Comparison of ENCODE assay signal across 10 cellular contexts in the genomic region with DNA sequence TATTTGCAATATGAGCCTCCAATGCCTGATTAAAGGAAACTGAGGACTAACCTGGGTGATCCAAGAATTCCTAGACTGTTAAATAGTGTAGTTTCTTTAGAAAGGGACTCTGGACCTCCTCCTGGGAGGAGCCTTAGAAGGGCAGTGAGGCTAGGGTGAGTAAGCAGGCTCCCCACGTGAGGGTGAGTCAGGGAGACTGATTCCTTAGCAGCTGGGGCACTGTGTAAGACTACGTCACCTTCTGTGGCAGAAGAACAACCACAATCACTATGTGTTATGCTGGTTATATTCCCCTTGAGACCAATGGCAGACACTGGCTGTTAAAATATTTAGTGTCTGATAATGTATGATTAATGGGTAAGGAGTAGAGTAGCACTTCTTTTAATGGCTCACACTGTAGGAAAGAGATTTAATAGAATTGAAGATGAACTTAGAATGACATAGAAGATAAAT. TPM values are rescaled to one million over a fixed set of nuclear protein-coding genes. Genes with fewer than 3 reads are reported as not detected.
DNase-seq lines count a peak whose midpoint lies in the region; ATAC-seq, FAIRE-seq and TF ChIP-seq lines count a peak whose summit lies in the region.
"Had no signal": no experiment of that assay in that cellular context is flagged by ENCODE, and none has a peak within 500 bp of the region (broad histone marks: within the 10 kb centered on the region; RNA-seq: fewer than 3 reads in every experiment).

No MANE protein-coding gene starts in this region.

- peaks cover 15% of the 10 kb centered on the region for H3K4me1 Mint-ChIP-seq in activated T-cell treated with anti-CD3 and anti-CD28 coated beads, Interleukin-2, amount 50 U/mL, for 72 hours (ENCODE audit: low read depth)

- no peaks in the 10 kb centered on the region for H3K36me3 Mint-ChIP-seq in activated T-cell treated with anti-CD3 and anti-CD28 coated beads, Interleukin-2, amount 50 U/mL, for 72 hours (ENCODE audit: insufficient read depth in 2 of 2)

- no peak for FAIRE-seq in kidney (lab: Jason Lieb, UNC)

- intact Hi-C loops in kidney (cut with DNase I) = no loop called here

- H3K4me1 ChIP-seq in HUES6 (ENCODE audit: control insufficient read depth, insufficient read depth, low read length) = peaks cover 15% of the 10 kb centered on the region
- no peaks in the 10 kb centered on the region for H3K4me1 ChIP-seq in kidney (ENCODE audit: control insufficient read depth in 1 of 2, insufficient read depth in 1 of 2, low read depth in 1 of 2, low read length in 2 of 2)
- H3K4me1 ChIP-seq: right lobe of liver had no signal

- no peak for TF ChIP-seq CTCF in kidney (IDR thresholded peaks at IDR 0.05; ENCODE audit: borderline replicate concordance, extremely low read depth, insufficient read depth)

- H3K27ac ChIP-seq in HUES6 (ENCODE audit: low read depth, low read length) = no peak overlapping the region
- no peak overlapping the region for H3K27ac ChIP-seq in kidney (ENCODE audit: low read depth in 2 of 2, low read length in 2 of 2)
- H3K27ac ChIP-seq: right lobe of liver had no signal

- H3K4me3 Mint-ChIP-seq in activated T-cell treated with anti-CD3 and anti-CD28 coated beads, Interleukin-2, amount 50 U/mL, for 72 hours = peak overlapping the region in 1 of 2 donors; percentile 9

- H3K4me3 ChIP-seq in HUES6 (ENCODE audit: low read depth, low read length) = no peak overlapping the region
- no peak overlapping the region for H3K4me3 ChIP-seq in kidney (ENCODE audit: low read length in 2 of 2)
- H3K4me3 ChIP-seq: right lobe of liver had no signal

- no peak overlapping the region for H3K27ac Mint-ChIP-seq in activated T-cell treated with anti-CD3 and anti-CD28 coated beads, Interleukin-2, amount 50 U/mL, for 72 hours

- peak; percentile 80 for ATAC-seq in GM21737 (IDR thresholded peaks at IDR 0.05; ENCODE audit: unreplicated experiment)
- peak; percentile 100 for ATAC-seq in activated T-cell treated with anti-CD3 and anti-CD28 coated beads, Interleukin-2, amount 50 U/mL, for 72 hours (replicated peaks in 1 of 2)

- H3K9me3 ChIP-seq in HUES6 (ENCODE audit: control insufficient read depth, insufficient read depth, low read depth, low read length) (no peaks in the 10 kb centered on the region), kidney (ENCODE audit: control insufficient read depth in 1 of 2, low read length in 2 of 2) (no peaks in the 10 kb centered on the region)
- H3K9me3 ChIP-seq: right lobe of liver had no signal

- H3K9ac ChIP-seq in HUES6 (ENCODE audit: low read length) = peak overlapping the region; percentile 45
- H3K9ac ChIP-seq in kidney (ENCODE audit: low read length in 2 of 2) = no peak overlapping the region

- H3K36me3 ChIP-seq in HUES6 (ENCODE audit: control insufficient read depth, insufficient read depth, low read length) (no peaks in the 10 kb centered on the region), kidney (ENCODE audit: control insufficient read depth in 1 of 2, insufficient read depth in 2 of 2, low read length in 2 of 2) (no peaks in the 10 kb centered on the region)
- H3K36me3 ChIP-seq: right lobe of liver had no signal

- H3K27me3 ChIP-seq in HUES6 (ENCODE audit: control insufficient read depth, insufficient read depth, low read length) = no peaks in the 10 kb centered on the region
- H3K27me3 ChIP-seq: right lobe of liver had no signal

- H3K9me3 Mint-ChIP-seq in activated T-cell treated with anti-CD3 and anti-CD28 coated beads, Interleukin-2, amount 50 U/mL, for 72 hours = no peaks in the 10 kb centered on the region

- peaks cover 50% of the 10 kb centered on the region for H3K27me3 Mint-ChIP-seq in activated T-cell treated with anti-CD3 and anti-CD28 coated beads, Interleukin-2, amount 50 U/mL, for 72 hours (ENCODE audit: low read depth)

- DNase-seq in EL = peak; percentile 99
- peak; percentile 70 to 75 for DNase-seq in activated T-cell treated with anti-CD3 and anti-CD28 coated beads, Interleukin-2, amount 50 U/mL, for 72 hours
- peak; percentile 87 for DNase-seq in kidney
- DNase-seq in stimulated activated CD8-positive, alpha-beta memory T cell treated with anti-CD3 and anti-CD28 coated beads, Interleukin-7, amount 100 ng/mL, for 48 hours (ENCODE audit: extremely low read depth in 1 of 2, low read depth in 1 of 2) = peak; percentile 10 to 72
- no peak for DNase-seq in mesenteric fat pad (ENCODE audit: low spot score)
- no peak for DNase-seq in NCI-H128 (lab: John Stamatoyannopoulos, UW; ENCODE audit: unreplicated experiment)
- DNase-seq: right lobe of liver had no signal

RNA-seq across cellular contexts. Expression of a gene that starts 53.3 kb away (rescaled TPM):
- not detected for total RNA-seq in activated T-cell treated with anti-CD3 and anti-CD28 coated beads, Interleukin-2, amount 50 U/mL, for 72 hours
- total RNA-seq in kidney = 1.3 TPM
- 0.22 TPM for polyA plus RNA-seq in kidney (ENCODE audit: insufficient read depth, low read depth, low replicate concordance)
- not detected for total RNA-seq in mesenteric fat pad
- total RNA-seq: right lobe of liver; T-helper 2 cell treated with Interferon-gamma antibody and Interleukin-4, amounts not matched to agents 100 ng/mL and 5 ng/mL, for 36 hours had no signal

RNA-seq across cellular contexts. Expression of a gene that starts 56.9 kb away (rescaled TPM):
- total RNA-seq in activated T-cell treated with anti-CD3 and anti-CD28 coated beads, Interleukin-2, amount 50 U/mL, for 72 hours = 10 to 100 TPM; 11.5 to 11.9 TPM
- total RNA-seq in kidney (8.9 TPM), mesenteric fat pad (7.3 TPM)
- polyA plus RNA-seq in kidney (ENCODE audit: insufficient read depth, low read depth, low replicate concordance) = 2.0 TPM

Comparison
In these comparisons a context has a peak if more than half of its experiments do, and no peak if none do; other contexts are left out.
1. DNase-seq: peak in EL (single experiment), activated T-cell treated with anti-CD3 and anti-CD28 coated beads, Interleukin-2, amount 50 U/mL, for 72 hours (2 of 2), kidney (single experiment) and stimulated activated CD8-positive, alpha-beta memory T cell treated with anti-CD3 and anti-CD28 coated beads, Interleukin-7, amount 100 ng/mL, for 48 hours (2 of 2); none in mesenteric fat pad (single experiment) and NCI-H128 (single experiment).